Comparison of ENCODE assay signal across 21 cellular contexts in the genomic region with DNA sequence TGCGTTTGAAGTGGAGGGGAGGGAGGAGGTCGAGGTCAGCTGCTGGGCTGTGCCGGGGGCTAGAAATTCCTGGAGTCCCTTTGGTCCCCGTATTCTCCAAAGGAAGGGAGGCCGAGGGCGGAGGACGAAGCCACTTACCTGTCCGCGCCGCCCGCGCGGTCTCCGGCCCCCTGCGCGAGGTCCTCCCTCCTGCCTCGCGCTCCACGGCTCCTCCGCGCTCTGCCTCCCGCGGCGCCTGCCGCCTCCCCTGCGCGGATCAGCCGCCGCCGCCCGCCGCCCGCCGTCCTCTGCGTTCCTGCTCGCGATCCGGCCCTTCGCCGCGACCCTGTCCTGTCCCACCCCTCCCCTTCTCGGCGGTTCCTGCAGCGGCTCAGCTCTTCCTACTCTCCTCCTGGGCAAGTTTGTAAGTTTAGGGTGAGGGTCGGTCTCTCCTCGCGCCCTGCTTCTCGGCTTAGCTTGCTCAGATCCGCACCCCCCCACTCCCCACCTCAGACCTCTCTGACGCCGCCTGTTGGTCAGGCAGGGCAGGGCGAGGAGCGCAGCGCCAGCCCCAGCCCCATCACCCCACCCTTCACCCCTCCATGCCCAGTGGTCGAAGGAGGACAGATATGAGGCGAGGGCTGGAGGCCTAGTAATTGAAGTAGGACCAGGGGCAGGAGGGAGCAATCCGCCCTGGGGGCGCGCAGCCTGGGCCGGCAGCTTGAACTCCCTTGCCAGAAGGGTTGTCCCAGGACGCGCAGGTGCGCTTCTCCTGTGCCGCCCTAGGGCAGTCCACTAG. TPM values are rescaled to one million over a fixed set of nuclear protein-coding genes. Genes with fewer than 3 reads are reported as not detected.
DNase-seq lines count a peak whose midpoint lies in the region; ATAC-seq and TF ChIP-seq lines count a peak whose summit lies in the region.
"Had no signal": no experiment of that assay in that cellular context is flagged by ENCODE, and none has a peak within 500 bp of the region (broad histone marks: within the 10 kb centered on the region; RNA-seq: fewer than 3 reads in every experiment).

No MANE protein-coding gene starts in this region.

- peak; percentile 23 for ATAC-seq in activated CD4-positive, alpha-beta T cell treated with anti-CD3 and anti-CD28 coated beads for 36 hours

- CTCF ChIA-PET in activated CD4-positive, alpha-beta T cell treated with anti-CD3 and anti-CD28 coated beads for 36 hours (lab: Charles Lee): interaction anchor here (0.8 to 1.0 kb wide), 2 partner anchors 11 to 56 kb away, joined by 3 read pairs; no protein-coding TSS in a partner anchor

- DNase-seq in activated CD4-positive, alpha-beta T cell treated with anti-CD3 and anti-CD28 coated beads for 36 hours: peak; percentile 36
- no peak for DNase-seq in activated CD4-positive, alpha-beta T cell treated with anti-CD3 and anti-CD28 coated beads, Interleukin-2, amount 50 U/mL, for 1 hour
- DNase-seq in glutamatergic neuron (peak; percentile 77), retinal pigment epithelial cell (ENCODE audit: low read depth) (no peak), activated T-cell treated with anti-CD3 and anti-CD28 coated beads for 4 hours (no peak), NCI-H526 (lab: John Stamatoyannopoulos, UW) (no peak)
- DNase-seq in stimulated activated CD4-positive, alpha-beta T cell treated with anti-CD3 and anti-CD28 coated beads, Interleukin-4, amount 100 ng/mL, for 24 hours: no peak
- DNase-seq: activated CD4-positive, alpha-beta T cell treated with anti-CD3 and anti-CD28 coated beads, Interleukin-2, amount 50 U/mL, for 4 hours; activated naive CD4-positive, alpha-beta T cell treated with anti-CD3 and anti-CD28 coated beads, Interleukin-2, amount 50 U/mL, for 16 hours; activated T-cell treated with anti-CD3 and anti-CD28 coated beads, Interleukin-2, amount 50 U/mL, for 24 hours; NCI-H1436 treated with DMSO at 0.1 percent for 48 hours; NCI-H226; NK-92 treated with Interleukin-12 subunit alpha and Interleukin-12 subunit beta, amount 100 ng/mL, for 24 hours; stimulated activated naive CD4-positive, alpha-beta T cell had no signal

- intact Hi-C loops in activated CD4-positive, alpha-beta T cell treated with anti-CD3 and anti-CD28 coated beads for 36 hours (cut with DNase I, micrococcal nuclease): no loop called here

- H3K9me3 Mint-ChIP-seq in activated CD4-positive, alpha-beta T cell treated with anti-CD3 and anti-CD28 coated beads for 36 hours (ENCODE audit: low read depth): no peaks in the 10 kb centered on the region
- peaks cover 11% of the 10 kb centered on the region for H3K9me3 Mint-ChIP-seq in glutamatergic neuron (ENCODE audit: unreplicated experiment)
- H3K9me3 Mint-ChIP-seq: activated T-cell treated with anti-CD3 and anti-CD28 coated beads, Interleukin-2, amount 50 U/mL, for 24 hours had no signal

- H3K4me1 Mint-ChIP-seq in activated CD4-positive, alpha-beta T cell treated with anti-CD3 and anti-CD28 coated beads for 36 hours: peaks cover 6% of the 10 kb centered on the region
- H3K4me1 Mint-ChIP-seq in glutamatergic neuron (ENCODE audit: low read depth, unreplicated experiment): peaks cover 13% of the 10 kb centered on the region

- H3K27ac Mint-ChIP-seq in activated CD4-positive, alpha-beta T cell treated with anti-CD3 and anti-CD28 coated beads for 36 hours: no peak overlapping the region
- no peak overlapping the region for H3K27ac Mint-ChIP-seq in glutamatergic neuron (ENCODE audit: unreplicated experiment)
- H3K27ac Mint-ChIP-seq: activated T-cell treated with anti-CD3 and anti-CD28 coated beads, Interleukin-2, amount 50 U/mL, for 24 hours had no signal

- peak; percentile 27; the same call in 1 of the 2 replicates for TF ChIP-seq CTCF in LNCAP (IDR thresholded peaks at IDR 0.05)
- TF ChIP-seq CTCF in glutamatergic neuron (IDR thresholded peaks at IDR 0.05; ENCODE audit: partially characterized antibody, unreplicated experiment): peak; percentile 66
- TF ChIP-seq CTCF in retinal pigment epithelial cell (conservative IDR thresholded peaks at IDR 0.05; ENCODE audit: low read depth, low read length): peak; percentile 10

- peaks cover 74% of the 10 kb centered on the region for H3K27me3 Mint-ChIP-seq in activated CD4-positive, alpha-beta T cell treated with anti-CD3 and anti-CD28 coated beads for 36 hours
- H3K27me3 Mint-ChIP-seq in glutamatergic neuron (ENCODE audit: unreplicated experiment): peaks cover 27% of the 10 kb centered on the region

- H3K4me3 Mint-ChIP-seq in activated CD4-positive, alpha-beta T cell treated with anti-CD3 and anti-CD28 coated beads for 36 hours: no peak overlapping the region
- H3K4me3 Mint-ChIP-seq in glutamatergic neuron (ENCODE audit: unreplicated experiment): peak overlapping the region; percentile 85
- H3K4me3 Mint-ChIP-seq: activated T-cell treated with anti-CD3 and anti-CD28 coated beads, Interleukin-2, amount 50 U/mL, for 24 hours had no signal

- POLR2A ChIA-PET in activated CD4-positive, alpha-beta T cell treated with anti-CD3 and anti-CD28 coated beads for 36 hours (lab: Charles Lee): no interaction called here

- H3K36me3 Mint-ChIP-seq in activated CD4-positive, alpha-beta T cell treated with anti-CD3 and anti-CD28 coated beads for 36 hours (ENCODE audit: low read depth): peaks cover 2% of the 10 kb centered on the region
- no peaks in the 10 kb centered on the region for H3K36me3 Mint-ChIP-seq in glutamatergic neuron (ENCODE audit: unreplicated experiment)

- H3K4me3 ChIP-seq in retinal pigment epithelial cell (ENCODE audit: low read length): no peak overlapping the region
- H3K4me3 ChIP-seq: ascending aorta, left lung, right atrium auricular region had no signal

RNA-seq across cellular contexts. Expression of a gene that starts 9.7 kb away (rescaled TPM):
- total RNA-seq in activated CD4-positive, alpha-beta T cell treated with anti-CD3 and anti-CD28 coated beads for 36 hours: under 1 TPM; 0.14 to 0.21 TPM
- total RNA-seq in glutamatergic neuron (ENCODE audit: unreplicated experiment): 6.7 TPM
- total RNA-seq: ascending aorta, endothelial cell of umbilical vein, G401, left lung, mononuclear cell, right atrium auricular region had no signal

Comparison
In these comparisons a context has a peak if more than half of its experiments do, and no peak if none do; other contexts are left out.
1. DNase-seq: peak in activated CD4-positive, alpha-beta T cell treated with anti-CD3 and anti-CD28 coated beads for 36 hours (single experiment) and glutamatergic neuron (single experiment); none in activated CD4-positive, alpha-beta T cell treated with anti-CD3 and anti-CD28 coated beads, Interleukin-2, amount 50 U/mL, for 1 hour (single experiment), retinal pigment epithelial cell (single experiment), stimulated activated CD4-positive, alpha-beta T cell treated with anti-CD3 and anti-CD28 coated beads, Interleukin-4, amount 100 ng/mL, for 24 hours (single experiment), activated T-cell treated with anti-CD3 and anti-CD28 coated beads for 4 hours (single experiment) and NCI-H526 (0 of 2).
2. CTCF ChIP-seq: peak in every context shown above with its lines; median percentile 66 in glutamatergic neuron; 27 in LNCAP; 10 in retinal pigment epithelial cell.